Comparison of ENCODE assay signal across 1 cellular context in genomic region chr15:101501703-101502373, GRCh38.
TF ChIP-seq lines count a peak whose summit lies in the region.

No MANE protein-coding gene starts in this region.

TF ChIP-seq in HepG2, 621 proteins besides CTCF, POLR2A, EP300 and RAD21 (continued from another document):
- no peak for TF ChIP-seq ZKSCAN5 (CRISPR knock-in tag; IDR thresholded peaks at IDR 0.05)
- TF ChIP-seq, protein P1, sequence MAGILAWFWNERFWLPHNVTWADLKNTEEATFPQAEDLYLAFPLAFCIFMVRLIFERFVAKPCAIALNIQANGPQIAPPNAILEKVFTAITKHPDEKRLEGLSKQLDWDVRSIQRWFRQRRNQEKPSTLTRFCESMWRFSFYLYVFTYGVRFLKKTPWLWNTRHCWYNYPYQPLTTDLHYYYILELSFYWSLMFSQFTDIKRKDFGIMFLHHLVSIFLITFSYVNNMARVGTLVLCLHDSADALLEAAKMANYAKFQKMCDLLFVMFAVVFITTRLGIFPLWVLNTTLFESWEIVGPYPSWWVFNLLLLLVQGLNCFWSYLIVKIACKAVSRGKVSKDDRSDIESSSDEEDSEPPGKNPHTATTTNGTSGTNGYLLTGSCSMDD (CRISPR knock-in tag; IDR thresholded peaks at IDR 0.05), result no peak
- peak; percentile 86 for TF ChIP-seq ZNF687 (CRISPR knock-in tag; IDR thresholded peaks at IDR 0.05)
